In genomic region chr11:114116357-114116756, GRCh38 we compare ENCODE assay signal across 26 cellular contexts. TPM values are rescaled to one million over a fixed set of nuclear protein-coding genes. Genes with fewer than 3 reads are reported as not detected.
"Had no signal": no experiment of that assay in that cellular context is flagged by ENCODE, and none has a peak within 500 bp of the region (broad histone marks: within the 10 kb centered on the region; RNA-seq: fewer than 3 reads in every experiment).

No MANE protein-coding gene starts in this region.

- H3K36me3 ChIP-seq: uterus had no signal

- H3K27ac ChIP-seq: esophagus muscularis mucosa, foreskin keratinocyte, skin epidermis, tibial nerve, uterus had no signal

- H3K4me3 ChIP-seq: esophagus muscularis mucosa, skin epidermis, stomach, tibial nerve, uterus had no signal

- H3K9me3 ChIP-seq: esophagus muscularis mucosa, stomach, tibial nerve, uterus had no signal

- ATAC-seq: activated CD8-positive, alpha-beta T cell treated with anti-CD3 and anti-CD28 coated beads for 36 hours; activated T-cell treated with anti-CD3 and anti-CD28 coated beads, Interleukin-2, amount 50 U/mL, for 4 hours; activated T-helper 17 cell treated with anti-CD3 and anti-CD28 coated beads, Interleukin-2, amount 50 U/mL, for 72 hours; foreskin keratinocyte; naive thymus-derived CD8-positive, alpha-beta T cell; right cardiac atrium; stimulated activated naive B cell treated with anti-CD40 and anti-IgM and Interleukin-4, amounts not matched to agents 10 μg/mL and 1 μg/mL and 100 μg/mL, for 72 hours; T-cell had no signal

- H3K4me1 ChIP-seq: foreskin keratinocyte had no signal

- H3K27me3 ChIP-seq: esophagus muscularis mucosa, stomach, tibial nerve, uterus had no signal

- DNase-seq: activated B cell treated with CpG ODN at 0.5 μM for 24 hours; activated CD4-positive, alpha-beta T cell treated with anti-CD3 and anti-CD28 coated beads, Interleukin-2, amount 50 U/mL, for 1 hour; activated CD8-positive, alpha-beta T cell treated with anti-CD3 and anti-CD28 coated beads for 36 hours; activated gamma-delta T cell treated with Interleukin-2 at 50 U/mL for 16 hours; activated naive CD4-positive, alpha-beta T cell treated with anti-CD3 and anti-CD28 coated beads, Interleukin-2, amount 50 U/mL, for 16 hours; activated T-cell treated with anti-CD3 and anti-CD28 coated beads, Interleukin-2, amount 50 U/mL, for 4 hours; amniotic stem cell; central memory CD4-positive, alpha-beta T cell; endodermal cell; foreskin keratinocyte; glutamatergic neuron; islet precursor cell; mesenchymal stem cell; naive thymus-derived CD8-positive, alpha-beta T cell; right cardiac atrium; stimulated activated CD4-positive, alpha-beta T cell treated with anti-CD3 and anti-CD28 coated beads, Interleukin-12 subunit alpha, Interleukin-12 subunit beta, amount 100 ng/mL, for 4 hours; stimulated activated CD4-positive, alpha-beta T cell treated with anti-CD3 and anti-CD28 coated beads, Interleukin-4, amount 100 ng/mL, for 1 hour; stimulated activated CD8-positive, alpha-beta memory T cell treated with anti-CD3 and anti-CD28 coated beads, Interleukin-4, amount 100 ng/mL, for 48 hours; stimulated activated naive B cell treated with anti-CD40 and anti-IgM and Interleukin-4, amounts not matched to agents 10 μg/mL and 1 μg/mL and 100 μg/mL, for 72 hours; stomach; T-cell; uterus had no signal

RNA-seq across cellular contexts. Expression of gene ZBTB16, which starts 56.8 kb away (rescaled TPM):
- total RNA-seq: foreskin keratinocyte had no signal
- polyA plus RNA-seq: foreskin keratinocyte had no signal
